38 cellular contexts compared by ENCODE assay signal in the genomic region with DNA sequence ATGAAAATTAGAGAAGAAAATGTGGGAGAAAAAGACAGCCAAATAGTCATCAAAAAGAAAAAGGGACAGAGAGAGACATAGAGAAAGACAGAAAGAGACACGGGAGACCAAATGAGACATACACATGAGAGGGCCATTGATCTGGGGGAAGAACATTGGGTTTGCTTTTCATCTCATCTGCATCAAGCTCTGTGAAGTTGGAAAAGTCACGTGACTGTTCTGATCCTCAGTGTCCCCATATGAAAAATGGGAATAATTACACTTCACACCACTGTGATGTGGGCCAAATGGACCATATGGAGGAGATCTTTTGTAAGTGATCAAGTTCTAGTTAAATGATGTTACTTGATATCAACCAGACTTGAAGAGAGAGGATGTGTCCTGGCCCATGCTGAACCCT.
"Had no signal": no experiment of that assay in that cellular context is flagged by ENCODE, and none has a peak within 500 bp of the region (broad histone marks: within the 10 kb centered on the region; RNA-seq: fewer than 3 reads in every experiment).

No MANE protein-coding gene starts in this region.

- H3K36me3 ChIP-seq: adrenal gland, breast epithelium, cardiac muscle cell, colonic mucosa, esophagus squamous epithelium, gastroesophageal sphincter, heart right ventricle, WERI-Rb-1 had no signal

- H3K27me3 ChIP-seq: adrenal gland, body of pancreas, breast epithelium, colonic mucosa, esophagus squamous epithelium had no signal

- H3K27ac ChIP-seq: adrenal gland, body of pancreas, breast epithelium, cardiac muscle cell, colonic mucosa, epithelial cell of prostate, esophagus squamous epithelium, gastroesophageal sphincter, heart right ventricle had no signal

- H3K9me3 ChIP-seq: adrenal gland, body of pancreas, breast epithelium, colonic mucosa, esophagus squamous epithelium, gastroesophageal sphincter, heart right ventricle had no signal

- H3K27me3 Mint-ChIP-seq: activated CD8-positive, alpha-beta memory T cell treated with anti-CD3 and anti-CD28 coated beads, Interleukin-2, amount 10 ng/mL, durations not matched to agents 7 days and 5 days had no signal

- DNase-seq: activated B cell treated with CpG ODN at 0.5 μM for 24 hours; activated CD4-positive, alpha-beta T cell treated with anti-CD3 and anti-CD28 coated beads for 48 hours; activated CD4-positive, alpha-beta T cell treated with anti-CD3 and anti-CD28 coated beads, Interleukin-2, amount 50 U/mL, for 1 hour; activated CD4-positive, alpha-beta T cell treated with anti-CD3 and anti-CD28 coated beads, Interleukin-2, amount 50 U/mL, for 48 hours; activated CD8-positive, alpha-beta memory T cell treated with anti-CD3 and anti-CD28 coated beads, Interleukin-2, amount 10 ng/mL, durations not matched to agents 7 days and 5 days; activated CD8-positive, alpha-beta memory T cell treated with anti-CD3 and anti-CD28 coated beads, Interleukin-2, amount 50 U/mL, for 4 hours; activated CD8-positive, alpha-beta T cell treated with anti-CD3 and anti-CD28 coated beads, Interleukin-2, amount 10 ng/mL, durations not matched to agents 7 days and 5 days; activated effector memory CD4-positive, alpha-beta T cell treated with anti-CD3 and anti-CD28 coated beads, Interleukin-2, amount 50 U/mL, for 16 hours; activated naive CD4-positive, alpha-beta T cell treated with anti-CD3 and anti-CD28 coated beads for 36 hours; activated naive CD8-positive, alpha-beta T cell treated with anti-CD3 and anti-CD28 coated beads for 36 hours; activated naive CD8-positive, alpha-beta T cell treated with anti-CD3 and anti-CD28 coated beads, Interleukin-2, amount 50 U/mL, for 24 hours; activated T-cell treated with anti-CD3 and anti-CD28 coated beads, Interleukin-2, amount 50 U/mL, for 1 hour; activated T-cell treated with anti-CD3 and anti-CD28 coated beads, Interleukin-2, amount 50 U/mL, for 48 hours; adrenal gland; amygdala; aorta; body of pancreas; central memory CD4-positive, alpha-beta T cell; cerebellar nuclear complex; colonic mucosa; effector CD8-positive, alpha-beta T cell; esophagus squamous epithelium; foreskin melanocyte; heart right ventricle; T-helper 17 cell; T1000 had no signal

- H3K4me1 Mint-ChIP-seq: activated B cell treated with CpG ODN at 0.5 μM for 24 hours; activated CD8-positive, alpha-beta memory T cell treated with anti-CD3 and anti-CD28 coated beads, Interleukin-2, amount 10 ng/mL, durations not matched to agents 7 days and 5 days; activated naive CD4-positive, alpha-beta T cell treated with anti-CD3 and anti-CD28 coated beads, Interleukin-2, amount 50 U/mL, for 24 hours; activated naive CD8-positive, alpha-beta T cell treated with anti-CD3 and anti-CD28 coated beads for 36 hours; activated naive CD8-positive, alpha-beta T cell treated with anti-CD3 and anti-CD28 coated beads, Interleukin-2, amount 50 U/mL, for 24 hours; T-helper 17 cell had no signal

- H3K4me3 ChIP-seq: adrenal gland, body of pancreas, breast epithelium, cardiac muscle cell, colonic mucosa, esophagus squamous epithelium, gastroesophageal sphincter, heart right ventricle had no signal

- H3K9me3 Mint-ChIP-seq: activated B cell treated with CpG ODN at 0.5 μM for 24 hours; activated naive CD4-positive, alpha-beta T cell treated with anti-CD3 and anti-CD28 coated beads for 36 hours; activated naive CD8-positive, alpha-beta T cell treated with anti-CD3 and anti-CD28 coated beads for 36 hours; activated naive CD8-positive, alpha-beta T cell treated with anti-CD3 and anti-CD28 coated beads, Interleukin-2, amount 50 U/mL, for 24 hours; activated T-helper 1 cell treated with anti-CD3 and anti-CD28 coated beads, Interleukin-12 subunit alpha, Interleukin-12 subunit beta, Interleukin-2, Interleukin-4 antibody, amounts not matched to agents 30 ng/mL and 10 ng/mL and 1 ng/mL, durations not matched to agents 14 hours and 24 hours and 36 hours; activated T-helper 2 cell treated with anti-CD3 and anti-CD28 coated beads, Interferon-gamma antibody, Interleukin-2, Interleukin-4, amounts not matched to agents 10 μg/mL and 5 μg/mL and 100 μg/mL, durations not matched to agents 14 hours and 24 hours and 36 hours; T-helper 2 cell treated with Interferon-gamma antibody and Interleukin-4, amounts not matched to agents 5 μg/mL and 100 μg/mL, for 36 hours had no signal

- H3K36me3 Mint-ChIP-seq: activated CD8-positive, alpha-beta memory T cell treated with anti-CD3 and anti-CD28 coated beads, Interleukin-2, amount 10 ng/mL, durations not matched to agents 7 days and 5 days; activated naive CD4-positive, alpha-beta T cell treated with anti-CD3 and anti-CD28 coated beads, Interleukin-2, amount 50 U/mL, for 24 hours; activated naive CD8-positive, alpha-beta T cell treated with anti-CD3 and anti-CD28 coated beads for 36 hours had no signal

- H3K4me1 ChIP-seq: adrenal gland, body of pancreas, breast epithelium, colonic mucosa, esophagus squamous epithelium, gastroesophageal sphincter, heart right ventricle had no signal

- H3K27ac Mint-ChIP-seq: activated B cell treated with CpG ODN at 0.5 μM for 24 hours; activated CD8-positive, alpha-beta memory T cell treated with anti-CD3 and anti-CD28 coated beads, Interleukin-2, amount 10 ng/mL, durations not matched to agents 7 days and 5 days; activated CD8-positive, alpha-beta T cell treated with anti-CD3 and anti-CD28 coated beads, Interleukin-2, amount 10 ng/mL, durations not matched to agents 7 days and 5 days; activated naive CD4-positive, alpha-beta T cell treated with anti-CD3 and anti-CD28 coated beads for 36 hours; activated naive CD4-positive, alpha-beta T cell treated with anti-CD3 and anti-CD28 coated beads, Interleukin-2, amount 50 U/mL, for 24 hours; activated naive CD8-positive, alpha-beta T cell treated with anti-CD3 and anti-CD28 coated beads for 36 hours; activated naive CD8-positive, alpha-beta T cell treated with anti-CD3 and anti-CD28 coated beads, Interleukin-2, amount 50 U/mL, for 24 hours; activated T-helper 1 cell treated with anti-CD3 and anti-CD28 coated beads, Interleukin-12 subunit alpha, Interleukin-12 subunit beta, Interleukin-2, Interleukin-4 antibody, amounts not matched to agents 30 ng/mL and 10 ng/mL and 1 ng/mL, durations not matched to agents 14 hours and 24 hours and 36 hours; activated T-helper 2 cell treated with anti-CD3 and anti-CD28 coated beads, Interferon-gamma antibody, Interleukin-2, Interleukin-4, amounts not matched to agents 10 μg/mL and 5 μg/mL and 100 μg/mL, durations not matched to agents 14 hours and 24 hours and 36 hours; T-helper 17 cell; T-helper 2 cell treated with Interferon-gamma antibody and Interleukin-4, amounts not matched to agents 5 μg/mL and 100 μg/mL, for 36 hours had no signal

- H3K4me3 Mint-ChIP-seq: activated B cell treated with CpG ODN at 0.5 μM for 24 hours; activated CD8-positive, alpha-beta memory T cell treated with anti-CD3 and anti-CD28 coated beads, Interleukin-2, amount 10 ng/mL, durations not matched to agents 7 days and 5 days; activated CD8-positive, alpha-beta T cell treated with anti-CD3 and anti-CD28 coated beads, Interleukin-2, amount 10 ng/mL, durations not matched to agents 7 days and 5 days; activated naive CD4-positive, alpha-beta T cell treated with anti-CD3 and anti-CD28 coated beads for 36 hours; activated naive CD4-positive, alpha-beta T cell treated with anti-CD3 and anti-CD28 coated beads, Interleukin-2, amount 50 U/mL, for 24 hours; activated naive CD8-positive, alpha-beta T cell treated with anti-CD3 and anti-CD28 coated beads for 36 hours; activated naive CD8-positive, alpha-beta T cell treated with anti-CD3 and anti-CD28 coated beads, Interleukin-2, amount 50 U/mL, for 24 hours; activated T-helper 1 cell treated with anti-CD3 and anti-CD28 coated beads, Interleukin-12 subunit alpha, Interleukin-12 subunit beta, Interleukin-2, Interleukin-4 antibody, amounts not matched to agents 30 ng/mL and 10 ng/mL and 1 ng/mL, durations not matched to agents 14 hours and 24 hours and 36 hours; T-helper 17 cell; T-helper 2 cell treated with Interferon-gamma antibody and Interleukin-4, amounts not matched to agents 5 μg/mL and 100 μg/mL, for 36 hours had no signal

- FAIRE-seq: endometrium, endothelial cell of umbilical vein had no signal

- ATAC-seq: activated CD4-positive, CD25-positive, alpha-beta regulatory T cell treated with anti-CD3 and anti-CD28 coated beads, Interleukin-2, amount 50 U/mL, for 24 hours; activated CD8-positive, alpha-beta memory T cell treated with anti-CD3 and anti-CD28 coated beads, Interleukin-2, amount 10 ng/mL, durations not matched to agents 7 days and 5 days; activated CD8-positive, alpha-beta T cell treated with anti-CD3 and anti-CD28 coated beads, Interleukin-2, amount 10 ng/mL, durations not matched to agents 7 days and 5 days; activated naive CD8-positive, alpha-beta T cell treated with anti-CD3 and anti-CD28 coated beads, Interleukin-2, amount 50 U/mL, for 24 hours; body of pancreas; gastroesophageal sphincter; heart right ventricle; T-helper 17 cell had no signal
